40 cellular contexts compared by ENCODE assay signal in genomic region chr14:54038724-54039123, GRCh38.
"Had no signal": no experiment of that assay in that cellular context is flagged by ENCODE, and none has a peak within 500 bp of the region (broad histone marks: within the 10 kb centered on the region; RNA-seq: fewer than 3 reads in every experiment).

No MANE protein-coding gene starts in this region.

- DNase-seq: activated effector memory CD4-positive, alpha-beta T cell treated with anti-CD3 and anti-CD28 coated beads, Interleukin-2, amount 50 U/mL, for 16 hours; activated effector memory CD4-positive, alpha-beta T cell treated with Interleukin-2 at 50 U/mL for 16 hours; activated gamma-delta T cell; activated gamma-delta T cell treated with Interleukin-2 at 50 U/mL for 16 hours; activated naive CD4-positive, alpha-beta T cell; activated naive CD4-positive, alpha-beta T cell treated with anti-CD3 and anti-CD28 coated beads for 36 hours; activated naive CD4-positive, alpha-beta T cell treated with anti-CD3 and anti-CD28 coated beads, Interleukin-2, amount 10 ng/mL, durations not matched to agents 7 days and 5 days; activated naive CD4-positive, alpha-beta T cell treated with anti-CD3 and anti-CD28 coated beads, Interleukin-2, amount 50 U/mL, for 16 hours; activated naive CD4-positive, alpha-beta T cell treated with Interleukin-2 at 50 U/mL for 16 hours; activated naive CD8-positive, alpha-beta T cell treated with anti-CD3 and anti-CD28 coated beads for 36 hours; activated naive CD8-positive, alpha-beta T cell treated with anti-CD3 and anti-CD28 coated beads, Interleukin-2, amount 10 ng/mL, durations not matched to agents 7 days and 5 days; activated naive CD8-positive, alpha-beta T cell treated with anti-CD3 and anti-CD28 coated beads, Interleukin-2, amount 50 U/mL, for 24 hours; activated T-cell treated with anti-CD3 and anti-CD28 coated beads, Interleukin-2, amount 50 U/mL, for 1 hour; activated T-cell treated with anti-CD3 and anti-CD28 coated beads, Interleukin-2, amount 50 U/mL, for 24 hours; activated T-cell treated with anti-CD3 and anti-CD28 coated beads, Interleukin-2, amount 50 U/mL, for 4 hours; activated T-cell treated with anti-CD3 and anti-CD28 coated beads, Interleukin-2, amount 50 U/mL, for 48 hours; activated T-cell treated with anti-CD3 and anti-CD28 coated beads, Interleukin-2, amount 50 U/mL, for 72 hours; adrenal gland; amniotic stem cell; amygdala; anterior cingulate cortex; aorta; body of pancreas; brain microvascular endothelial cell; caudate nucleus; central memory CD4-positive, alpha-beta T cell; cerebellar nuclear complex had no signal

- H3K36me3 ChIP-seq: adrenal gland, ascending aorta, brain microvascular endothelial cell, breast epithelium, cardiac muscle cell had no signal

- H3K4me3 Mint-ChIP-seq: activated naive CD4-positive, alpha-beta T cell treated with anti-CD3 and anti-CD28 coated beads for 36 hours; activated naive CD4-positive, alpha-beta T cell treated with anti-CD3 and anti-CD28 coated beads, Interleukin-2, amount 10 ng/mL, durations not matched to agents 7 days and 5 days; activated naive CD4-positive, alpha-beta T cell treated with anti-CD3 and anti-CD28 coated beads, Interleukin-2, amount 50 U/mL, for 24 hours; activated naive CD8-positive, alpha-beta T cell; activated naive CD8-positive, alpha-beta T cell treated with anti-CD3 and anti-CD28 coated beads for 36 hours; activated naive CD8-positive, alpha-beta T cell treated with anti-CD3 and anti-CD28 coated beads, Interleukin-2, amount 10 ng/mL, durations not matched to agents 7 days and 5 days; activated naive CD8-positive, alpha-beta T cell treated with anti-CD3 and anti-CD28 coated beads, Interleukin-2, amount 50 U/mL, for 24 hours; activated T-cell treated with anti-CD3 and anti-CD28 coated beads, Interleukin-2, amount 50 U/mL, for 24 hours; activated T-cell treated with anti-CD3 and anti-CD28 coated beads, Interleukin-2, amount 50 U/mL, for 4 hours; activated T-cell treated with anti-CD3 and anti-CD28 coated beads, Interleukin-2, amount 50 U/mL, for 72 hours; activated T-helper 1 cell treated with anti-CD3 and anti-CD28 coated beads, Interleukin-12 subunit alpha, Interleukin-12 subunit beta, Interleukin-2, Interleukin-4 antibody, amounts not matched to agents 30 ng/mL and 10 ng/mL and 1 ng/mL, durations not matched to agents 14 hours and 24 hours and 36 hours; activated T-helper 17 cell treated with anti-CD3 and anti-CD28 coated beads, Interleukin-2, amount 50 U/mL, for 72 hours; brain; central memory CD8-positive, alpha-beta T cell had no signal

- H3K27ac ChIP-seq: adrenal gland, ascending aorta, body of pancreas, brain microvascular endothelial cell, breast epithelium, cardiac muscle cell had no signal

- H3K4me1 Mint-ChIP-seq: activated naive CD4-positive, alpha-beta T cell treated with anti-CD3 and anti-CD28 coated beads, Interleukin-2, amount 10 ng/mL, durations not matched to agents 7 days and 5 days; activated naive CD4-positive, alpha-beta T cell treated with anti-CD3 and anti-CD28 coated beads, Interleukin-2, amount 50 U/mL, for 24 hours; activated naive CD8-positive, alpha-beta T cell treated with anti-CD3 and anti-CD28 coated beads for 36 hours; activated naive CD8-positive, alpha-beta T cell treated with anti-CD3 and anti-CD28 coated beads, Interleukin-2, amount 10 ng/mL, durations not matched to agents 7 days and 5 days; activated naive CD8-positive, alpha-beta T cell treated with anti-CD3 and anti-CD28 coated beads, Interleukin-2, amount 50 U/mL, for 24 hours; activated T-helper 17 cell treated with anti-CD3 and anti-CD28 coated beads, Interleukin-2, amount 50 U/mL, for 72 hours; brain; central memory CD8-positive, alpha-beta T cell had no signal

- H3K27me3 ChIP-seq: adrenal gland, ascending aorta, body of pancreas, brain microvascular endothelial cell, breast epithelium, cardiac muscle cell had no signal

- H3K4me1 ChIP-seq: adrenal gland, ascending aorta, body of pancreas, breast epithelium had no signal

- H3K4me3 ChIP-seq: adrenal gland, ascending aorta, body of pancreas, breast epithelium, cardiac muscle cell had no signal

- FAIRE-seq: astrocyte, bronchial epithelial cell had no signal

- H3K9me3 ChIP-seq: adrenal gland, body of pancreas had no signal

- H3K27me3 Mint-ChIP-seq: activated naive CD4-positive, alpha-beta T cell treated with anti-CD3 and anti-CD28 coated beads, Interleukin-2, amount 10 ng/mL, durations not matched to agents 7 days and 5 days; activated naive CD8-positive, alpha-beta T cell treated with anti-CD3 and anti-CD28 coated beads, Interleukin-2, amount 50 U/mL, for 24 hours; central memory CD8-positive, alpha-beta T cell had no signal

- H3K27ac Mint-ChIP-seq: activated naive CD4-positive, alpha-beta T cell treated with anti-CD3 and anti-CD28 coated beads for 36 hours; activated naive CD4-positive, alpha-beta T cell treated with anti-CD3 and anti-CD28 coated beads, Interleukin-2, amount 10 ng/mL, durations not matched to agents 7 days and 5 days; activated naive CD4-positive, alpha-beta T cell treated with anti-CD3 and anti-CD28 coated beads, Interleukin-2, amount 50 U/mL, for 24 hours; activated naive CD4-positive, alpha-beta T cell treated with anti-CD3 and anti-CD28 coated beads, Interleukin-2, amount 50 U/mL, for 72 hours; activated naive CD8-positive, alpha-beta T cell; activated naive CD8-positive, alpha-beta T cell treated with anti-CD3 and anti-CD28 coated beads for 36 hours; activated naive CD8-positive, alpha-beta T cell treated with anti-CD3 and anti-CD28 coated beads, Interleukin-2, amount 10 ng/mL, durations not matched to agents 7 days and 5 days; activated naive CD8-positive, alpha-beta T cell treated with anti-CD3 and anti-CD28 coated beads, Interleukin-2, amount 50 U/mL, for 24 hours; activated T-cell treated with anti-CD3 and anti-CD28 coated beads, Interleukin-2, amount 50 U/mL, for 24 hours; activated T-cell treated with anti-CD3 and anti-CD28 coated beads, Interleukin-2, amount 50 U/mL, for 72 hours; activated T-helper 1 cell treated with anti-CD3 and anti-CD28 coated beads, Interleukin-12 subunit alpha, Interleukin-12 subunit beta, Interleukin-2, Interleukin-4 antibody, amounts not matched to agents 30 ng/mL and 10 ng/mL and 1 ng/mL, durations not matched to agents 14 hours and 24 hours and 36 hours; activated T-helper 17 cell treated with anti-CD3 and anti-CD28 coated beads, Interleukin-2, amount 50 U/mL, for 72 hours; activated T-helper 2 cell treated with anti-CD3 and anti-CD28 coated beads, Interferon-gamma antibody, Interleukin-2, Interleukin-4, amounts not matched to agents 10 μg/mL and 5 μg/mL and 100 μg/mL, durations not matched to agents 14 hours and 24 hours and 36 hours; brain had no signal

- ATAC-seq: activated naive CD4-positive, alpha-beta T cell treated with anti-CD3 and anti-CD28 coated beads, Interleukin-2, amount 50 U/mL, for 72 hours; activated naive CD8-positive, alpha-beta T cell treated with anti-CD3 and anti-CD28 coated beads, Interleukin-2, amount 50 U/mL, for 24 hours; activated T-cell treated with anti-CD3 and anti-CD28 coated beads, Interleukin-2, amount 50 U/mL, for 4 hours; activated T-cell treated with anti-CD3 and anti-CD28 coated beads, Interleukin-2, amount 50 U/mL, for 72 hours; activated T-helper 17 cell treated with anti-CD3 and anti-CD28 coated beads, Interleukin-2, amount 50 U/mL, for 72 hours; body of pancreas had no signal

- H3K36me3 Mint-ChIP-seq: activated naive CD4-positive, alpha-beta T cell treated with anti-CD3 and anti-CD28 coated beads, Interleukin-2, amount 10 ng/mL, durations not matched to agents 7 days and 5 days; activated naive CD4-positive, alpha-beta T cell treated with anti-CD3 and anti-CD28 coated beads, Interleukin-2, amount 50 U/mL, for 24 hours; activated naive CD8-positive, alpha-beta T cell; activated naive CD8-positive, alpha-beta T cell treated with anti-CD3 and anti-CD28 coated beads for 36 hours; activated naive CD8-positive, alpha-beta T cell treated with anti-CD3 and anti-CD28 coated beads, Interleukin-2, amount 10 ng/mL, durations not matched to agents 7 days and 5 days; brain had no signal
